8 cellular contexts compared by ENCODE assay signal in genomic region chr4:87006531-87007344, GRCh38.
A peak's percentile ranks its signal among the peaks of the same experiment; 100 is the strongest.
DNase-seq lines count a peak whose midpoint lies in the region; ATAC-seq and TF ChIP-seq lines count a peak whose summit lies in the region.

No MANE protein-coding gene starts in this region.

- peak overlapping the region; percentile 83 for H2AFZ ChIP-seq in SK-N-SH (ENCODE audit: low read depth)

- TF ChIP-seq EP300 in SK-N-SH (IDR thresholded peaks at IDR 0.05; ENCODE audit: borderline replicate concordance in 1 of 2, low read depth in 1 of 2, low read length in 1 of 2) (peak in 1 of 2 experiments; percentile 5; a peak in 1 of 4 replicates), ovary (IDR thresholded peaks at IDR 0.05) (no peak)

- POLR2A ChIA-PET in SK-N-SH (lab: Yijun Ruan, JAX), result interaction anchor here (0.6 to 2.2 kb wide), 11 partner anchors 9 to 384 kb away, joined by 3 to 14 read pairs (median 3); partner anchors contain the start of genes AFF1 and HSD17B11

- H3K9ac ChIP-seq in SK-N-SH, result peak overlapping the region; percentile 96

- no peaks in the 10 kb centered on the region for H3K9me3 Mint-ChIP-seq in activated naive CD8-positive, alpha-beta T cell (ENCODE audit: low read depth)

- ATAC-seq in HG02610 (IDR thresholded peaks at IDR 0.05; ENCODE audit: unreplicated experiment), result peak; percentile 70
- peak; percentile 95 for ATAC-seq in Right ventricle myocardium inferior

- TF ChIP-seq CTCF in GM12864 (IDR thresholded peaks at IDR 0.05; ENCODE audit: low read depth, low read length, missing control alignments) (peak; percentile 48), SK-N-SH (IDR thresholded peaks at IDR 0.05) (peak; percentile 48), ovary (IDR thresholded peaks at IDR 0.05) (peak; percentile 19 to 46 (median 41)), thyroid gland (IDR thresholded peaks at IDR 0.05) (peak in 5 of 6 experiments; percentile 11 to 37 (median 31))

- peak; percentile 93 for TF ChIP-seq POLR2A in ovary (IDR thresholded peaks at IDR 0.05)
- peak; percentile 97 to 99 for TF ChIP-seq POLR2A in thyroid gland (IDR thresholded peaks at IDR 0.05)

- peak overlapping the region; percentile 98 to 99 for H3K27ac ChIP-seq in SK-N-SH (ENCODE audit: low read depth in 2 of 2, low read length in 1 of 2)
- H3K27ac ChIP-seq in ovary, result peak overlapping the region; percentile 91 to 93
- H3K27ac ChIP-seq in thyroid gland, result peak overlapping the region; percentile 96 to 97 (median 97)

- no peak; the same call in none of the 2 replicates for TF ChIP-seq RAD21 in SK-N-SH (IDR thresholded peaks at IDR 0.05; ENCODE audit: low read length)

- H3F3A ChIP-seq in SK-N-SH (replicated peaks; ENCODE audit: insufficient read depth), result peaks cover 11% of the 10 kb centered on the region

- intact Hi-C loops in Right ventricle myocardium inferior (cut with DNase I), result loop anchor here (1.0 to 5.0 kb wide), 5 partner anchors 22 to 86 kb away; partner anchors contain the start of gene AFF1
- intact Hi-C loops in ovary (cut with DNase I), result loop anchor here (2.0 to 10.0 kb wide), 7 partner anchors 48 to 88 kb away; partner anchors contain the start of gene AFF1 (in 4 of the 4)
- intact Hi-C loops in thyroid gland (cut with DNase I), result loop anchor here (5.0 kb wide), 1 partner anchor 69 kb away; the partner anchor contains the start of gene AFF1

- no peaks in the 10 kb centered on the region for H3K27me3 Mint-ChIP-seq in activated naive CD8-positive, alpha-beta T cell

- H3K27ac Mint-ChIP-seq in activated naive CD8-positive, alpha-beta T cell, result peak overlapping the region; percentile 98

- H3K4me2 ChIP-seq in SK-N-SH, result peak overlapping the region; percentile 82

- no peaks in the 10 kb centered on the region for H3K36me3 Mint-ChIP-seq in activated naive CD8-positive, alpha-beta T cell

- peak overlapping the region; percentile 97 for H3K4me3 Mint-ChIP-seq in activated naive CD8-positive, alpha-beta T cell

- peaks cover 33% of the 10 kb centered on the region for H3K79me2 ChIP-seq in SK-N-SH (ENCODE audit: insufficient read depth)

- peaks cover 55% of the 10 kb centered on the region for H3K4me1 Mint-ChIP-seq in activated naive CD8-positive, alpha-beta T cell (ENCODE audit: low read depth)

- no peaks in the 10 kb centered on the region for H4K20me1 ChIP-seq in SK-N-SH (ENCODE audit: insufficient read depth)

- CTCF ChIA-PET in SK-N-SH (lab: Yijun Ruan, JAX), result interaction anchor here (0.5 to 5.5 kb wide), 9 partner anchors 23 to 90 kb away, joined by 3 to 35 read pairs (median 4); partner anchors contain the start of gene AFF1

- WGBS in SK-N-SH (ENCODE audit: low lambda C conversion rate), result under 1% methylated on average over 22 of the region's 76 CpGs
- WGBS in ovary, 3 donors, result 0 to 1% (median 0%) methylated on average over 71 to 76 of the region's 76 CpGs
- WGBS in thyroid gland, 2 donors, result 0% methylated on average over 12 to 52 of the region's 76 CpGs

- peaks cover 6 to 11% of the 10 kb centered on the region in 2 experiments; a peak in 2 of 4 replicates for H3K4me1 ChIP-seq in SK-N-SH (ENCODE audit: control insufficient read depth in 1 of 2, insufficient read depth in 2 of 2, low read depth in 1 of 2, low read length in 1 of 2)
- H3K4me1 ChIP-seq in ovary (ENCODE audit: insufficient read depth), result peaks cover 10% of the 10 kb centered on the region
- peaks cover 43 to 49% of the 10 kb centered on the region in 2 donors for H3K4me1 ChIP-seq in thyroid gland

- peak; percentile 83 for DNase-seq in GM12864 (ENCODE audit: low read depth)
- peak; percentile 87 for DNase-seq in NCI-H1092 (lab: John Stamatoyannopoulos, UW)
- peak; percentile 95 for DNase-seq in SK-N-SH
- peak; percentile 97 for DNase-seq in Right ventricle myocardium inferior (ENCODE audit: missing footprints)
- peak; percentile 92 to 95 (median 94) for DNase-seq in ovary
- DNase-seq in thyroid gland, result peak; percentile 95

- no peaks in the 10 kb centered on the region for H3K9me3 ChIP-seq in SK-N-SH
- H3K9me3 ChIP-seq in ovary, result no peaks in the 10 kb centered on the region
- H3K9me3 ChIP-seq in thyroid gland, result no peaks in the 10 kb centered on the region

- no peaks in the 10 kb centered on the region for H3K9me2 ChIP-seq in SK-N-SH

- H3K36me3 ChIP-seq in SK-N-SH (replicated peaks in 1 of 2; ENCODE audit: control insufficient read depth in 1 of 2, insufficient read depth in 2 of 2, low read length in 1 of 2) (no peaks in the 10 kb centered on the region), ovary (no peaks in the 10 kb centered on the region), thyroid gland (no peaks in the 10 kb centered on the region)

- H3K4me3 ChIP-seq in GM12864 (ENCODE audit: low read depth, low read length), result peak overlapping the region; percentile 61
- H3K4me3 ChIP-seq in SK-N-SH (ENCODE audit: low read depth in 2 of 2, low read length in 1 of 2), result peak overlapping the region; percentile 88 to 90
- peak overlapping the region; percentile 79 for H3K4me3 ChIP-seq in ovary
- H3K4me3 ChIP-seq in thyroid gland (replicated peaks in 1 of 3), result peak overlapping the region; percentile 50 to 91 (median 77)

- H3K27me3 ChIP-seq in SK-N-SH (ENCODE audit: insufficient read depth) (no peaks in the 10 kb centered on the region), ovary (no peaks in the 10 kb centered on the region), thyroid gland (no peaks in the 10 kb centered on the region)

TF ChIP-seq in SK-N-SH, 30 proteins besides CTCF, POLR2A, EP300 and RAD21 (continues in another document):
- TF ChIP-seq USF1 (IDR thresholded peaks at IDR 0.05; ENCODE audit: borderline replicate concordance, low read depth) (no peak), POLR2AphosphoS5 (IDR thresholded peaks at IDR 0.05; ENCODE audit: low read depth, low read length) (peak; percentile 99), CHD2 (IDR thresholded peaks at IDR 0.05; ENCODE audit: low read length, partially characterized antibody) (peak; percentile 62), FOXJ3 (CRISPR knock-in tag; IDR thresholded peaks at IDR 0.05) (peak; percentile 49; the same call in 1 of the 2 replicates), YY1 (IDR thresholded peaks at IDR 0.05; ENCODE audit: low read depth) (peak; percentile 35; the same call in 1 of the 2 replicates), MXI1 (IDR thresholded peaks at IDR 0.05; ENCODE audit: low read depth, low read length) (peak; percentile 58; the same call in 1 of the 2 replicates), REST (IDR thresholded peaks at IDR 0.05; ENCODE audit: low read depth, low read length) (peak; percentile 79; the same call in 1 of the 2 replicates), PBX3 (IDR thresholded peaks at IDR 0.05) (peak; percentile 57), SMC3 (IDR thresholded peaks at IDR 0.05; ENCODE audit: low read depth, low read length) (peak; percentile 2; the same call in 1 of the 2 replicates), MAX (IDR thresholded peaks at IDR 0.05; ENCODE audit: low read depth) (peak; percentile 40; the same call in 1 of the 2 replicates), ELF1 (IDR thresholded peaks at IDR 0.05) (no peak)

Comparison
In these comparisons a context has a peak if more than half of its experiments do, and no peak if none do; other contexts are left out.
1. Peak in every context shown above with its lines: DNase-seq, ATAC-seq, H3K4me3 ChIP-seq and H3K27ac ChIP-seq.